ENCODE assay signal across 19 cellular contexts in the genomic region with DNA sequence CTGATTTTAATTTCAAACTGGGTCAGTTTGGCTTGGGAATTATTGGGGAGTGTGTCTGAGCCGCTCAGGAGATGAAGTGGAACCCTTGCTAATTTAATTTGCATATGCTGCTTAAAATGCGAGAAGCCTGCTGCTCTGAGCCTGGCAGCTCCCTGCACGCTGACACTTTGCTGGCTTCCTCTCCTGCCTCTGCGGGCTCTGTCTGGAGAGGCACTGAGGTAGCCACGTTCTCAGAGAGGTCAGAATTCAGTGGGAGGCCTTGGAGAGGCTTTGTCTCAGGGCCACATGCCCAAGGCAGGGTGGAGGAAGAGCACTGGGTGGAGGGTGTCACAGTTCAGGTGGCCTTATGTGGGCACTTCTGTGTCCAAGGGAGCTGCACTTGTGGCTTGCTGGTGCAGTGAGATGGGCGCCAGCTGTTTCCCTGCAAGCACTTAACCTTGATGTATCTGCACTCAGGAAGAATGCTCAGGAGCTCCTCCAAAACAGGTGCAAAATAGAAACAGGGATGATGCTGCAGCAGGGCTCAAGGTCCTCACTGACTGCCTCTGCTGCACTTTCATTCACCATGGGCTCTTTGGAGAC.
DNase-seq lines count a peak whose midpoint lies in the region; ATAC-seq, FAIRE-seq and TF ChIP-seq lines count a peak whose summit lies in the region.
"Had no signal": no experiment of that assay in that cellular context is flagged by ENCODE, and none has a peak within 500 bp of the region (broad histone marks: within the 10 kb centered on the region; RNA-seq: fewer than 3 reads in every experiment).

No MANE protein-coding gene starts in this region.

- no peak overlapping the region for H3K4me3 ChIP-seq in keratinocyte (ENCODE audit: control insufficient read depth in 2 of 3, extremely low read depth in 1 of 3, insufficient read depth in 2 of 3, low read depth in 1 of 3, low read length in 3 of 3)
- H3K4me3 ChIP-seq: adrenal gland, colonic mucosa, lung, Peyer's patch had no signal

- H3K27ac ChIP-seq in keratinocyte (ENCODE audit: control insufficient read depth, insufficient read depth, low read length), result no peak overlapping the region
- H3K27ac ChIP-seq: adrenal gland, C4-2B, colonic mucosa, Peyer's patch had no signal

- peaks cover 0 to 6% (median under 1%) of the 10 kb centered on the region in 6 donors for H3K9me3 Mint-ChIP-seq in immature natural killer cell
- H3K9me3 Mint-ChIP-seq: activated T-cell treated with anti-CD3 and anti-CD28 coated beads, Interleukin-2, amount 50 U/mL, for 4 hours had no signal

- no peaks in the 10 kb centered on the region for H3K36me3 Mint-ChIP-seq in immature natural killer cell

- peaks cover 0 to 2% (median 0%) of the 10 kb centered on the region in 3 donors for H3K27me3 Mint-ChIP-seq in immature natural killer cell (ENCODE audit: low read depth in 3 of 3)

- H3K36me3 ChIP-seq in keratinocyte (ENCODE audit: control insufficient read depth in 2 of 2, extremely low read depth in 1 of 2, insufficient read depth in 2 of 2, low read length in 2 of 2), result no peaks in the 10 kb centered on the region
- H3K36me3 ChIP-seq: adrenal gland, colonic mucosa, Peyer's patch had no signal

- H3K9me3 ChIP-seq in keratinocyte (ENCODE audit: control insufficient read depth, low read depth, low read length), result no peaks in the 10 kb centered on the region
- H3K9me3 ChIP-seq: adrenal gland, colonic mucosa, Peyer's patch had no signal

- DNase-seq in G401 (ENCODE audit: low spot score), result peak; percentile 86
- DNase-seq in keratinocyte (ENCODE audit: low read depth, low spot score), result no peak
- no peak for DNase-seq in immature natural killer cell
- no peak for DNase-seq in GM13976 (ENCODE audit: low spot score)
- DNase-seq: activated CD4-positive, alpha-beta T cell treated with anti-CD3 and anti-CD28 coated beads, Interleukin-2, amount 50 U/mL, for 1 hour; activated T-cell treated with anti-CD3 and anti-CD28 coated beads, Interleukin-2, amount 50 U/mL, for 4 hours; adrenal gland; colonic mucosa; erythroblast; KBM-7; NCI-H1930; Peyer's patch; T-helper 2 cell had no signal

- TF ChIP-seq POLR2A in Raji (IDR thresholded peaks at IDR 0.05; ENCODE audit: insufficient read depth, low read depth, low read length), result peak; percentile 88

- no peaks in the 10 kb centered on the region for H4K20me1 ChIP-seq in keratinocyte (ENCODE audit: control insufficient read depth, extremely low read depth, insufficient read depth, low read length)

- no peak overlapping the region for H3K4me2 ChIP-seq in keratinocyte (ENCODE audit: control insufficient read depth, extremely low read depth, insufficient read depth, low read depth, low read length)

- H3K9me1 ChIP-seq in keratinocyte (ENCODE audit: control insufficient read depth, extremely low read depth, insufficient read depth, low read length), result no peaks in the 10 kb centered on the region

- H3K9ac ChIP-seq in keratinocyte (ENCODE audit: control insufficient read depth, extremely low read depth, insufficient read depth, low read length), result no peak overlapping the region

- dilution Hi-C loops in keratinocyte (cut with MboI; ENCODE audit: extremely low pct_ligation_motif_present, low sequenced_read_pairs), result no loop called here

- no peaks in the 10 kb centered on the region for H3K79me2 ChIP-seq in keratinocyte (ENCODE audit: control insufficient read depth, insufficient read depth, low read length)

- peaks cover 12% of the 10 kb centered on the region for H3K4me1 ChIP-seq in keratinocyte (ENCODE audit: control insufficient read depth, extremely low read depth, insufficient read depth, low read length)
- H3K4me1 ChIP-seq: adrenal gland, colonic mucosa had no signal

- TF ChIP-seq CTCF in keratinocyte (optimal IDR thresholded peaks at IDR 0.05 in 1 of 3, IDR thresholded peaks at IDR 0.05 in 1 of 3, conservative IDR thresholded peaks at IDR 0.05 in 1 of 3; ENCODE audit: extremely low read depth in 1 of 3, insufficient read depth in 2 of 3, low read length in 3 of 3) (no peak), GM13976 (IDR thresholded peaks at IDR 0.05; ENCODE audit: borderline replicate concordance, control extremely low read depth, extremely low read depth, insufficient read depth, missing control alignments) (no peak)

- FAIRE-seq in keratinocyte (lab: Jason Lieb, UNC), result no peak

- H3K4me3 Mint-ChIP-seq in immature natural killer cell, result no peak overlapping the region
- H3K4me3 Mint-ChIP-seq: activated T-cell treated with anti-CD3 and anti-CD28 coated beads, Interleukin-2, amount 50 U/mL, for 4 hours had no signal

- peak overlapping the region; percentile 27 for H2AFZ ChIP-seq in keratinocyte (ENCODE audit: control insufficient read depth, low read length)

- in situ Hi-C loops in G401 (cut with HindIII; ENCODE audit: low sequenced_read_pairs) (no loop called here), GM13976 (cut with MboI; ENCODE audit: low sequenced_read_pairs, unreplicated experiment) (no loop called here)

- H3K4me1 Mint-ChIP-seq in immature natural killer cell, result no peaks in the 10 kb centered on the region

- peak; percentile 54 for ATAC-seq in GM21786 (IDR thresholded peaks at IDR 0.05; ENCODE audit: unreplicated experiment)
- ATAC-seq in GM21360 (IDR thresholded peaks at IDR 0.05; ENCODE audit: unreplicated experiment), result no peak
- no peak for ATAC-seq in GM21423 (IDR thresholded peaks at IDR 0.05; ENCODE audit: unreplicated experiment)
- ATAC-seq: activated T-cell treated with anti-CD3 and anti-CD28 coated beads, Interleukin-2, amount 50 U/mL, for 4 hours had no signal

- no peaks in the 10 kb centered on the region for H3K27me3 ChIP-seq in keratinocyte (ENCODE audit: control insufficient read depth, extremely low read depth, insufficient read depth, low read length)
- H3K27me3 ChIP-seq: adrenal gland, colonic mucosa, Peyer's patch had no signal

- no peak overlapping the region for H3K27ac Mint-ChIP-seq in immature natural killer cell
